In genomic region chr14:101796479-101796878, GRCh38 we compare ENCODE assay signal across 19 cellular contexts.
"Had no signal": no experiment of that assay in that cellular context is flagged by ENCODE, and none has a peak within 500 bp of the region (broad histone marks: within the 10 kb centered on the region; RNA-seq: fewer than 3 reads in every experiment).

No MANE protein-coding gene starts in this region.

- H3K9me3 ChIP-seq: lower lobe of right lung, neutrophil, SK-N-SH had no signal

- H3K27ac ChIP-seq: lower lobe of right lung, neutrophil had no signal

- H3K4me3 ChIP-seq: lower lobe of right lung had no signal

- H3K27me3 Mint-ChIP-seq: activated CD8-positive, alpha-beta T cell treated with anti-CD3 and anti-CD28 coated beads for 36 hours; activated naive CD8-positive, alpha-beta T cell; naive thymus-derived CD4-positive, alpha-beta T cell had no signal

- H3K27ac Mint-ChIP-seq: activated CD8-positive, alpha-beta T cell treated with anti-CD3 and anti-CD28 coated beads for 36 hours; activated naive CD8-positive, alpha-beta T cell had no signal

- H3K9ac ChIP-seq: SK-N-SH had no signal

- DNase-seq: activated CD4-positive, alpha-beta T cell treated with anti-CD3 and anti-CD28 coated beads for 4 hours; activated CD8-positive, alpha-beta memory T cell treated with anti-CD3 and anti-CD28 coated beads, Interleukin-2, amount 50 U/mL, for 4 hours; activated CD8-positive, alpha-beta T cell treated with anti-CD3 and anti-CD28 coated beads for 36 hours; activated gamma-delta T cell treated with Interleukin-2 at 50 U/mL for 16 hours; activated T-cell treated with anti-CD3 and anti-CD28 coated beads, Interleukin-2, amount 50 U/mL, for 48 hours; amniotic stem cell; caudate nucleus; kidney glomerular epithelial cell; lower lobe of right lung; midbrain; naive thymus-derived CD4-positive, alpha-beta T cell; SK-N-SH; small intestine; stimulated activated CD4-positive, alpha-beta T cell treated with anti-CD3 and anti-CD28 coated beads, Interleukin-4, amount 100 ng/mL, for 24 hours; stimulated activated naive CD8-positive, alpha-beta T cell treated with anti-CD3 and anti-CD28 coated beads, Interleukin-15, Interleukin-2, amounts not matched to agents 100 U/mL and 50 U/mL, for 24 hours; T-helper 1 cell; trophoblast cell had no signal

- H3K4me3 Mint-ChIP-seq: activated CD8-positive, alpha-beta T cell treated with anti-CD3 and anti-CD28 coated beads for 36 hours; activated naive CD8-positive, alpha-beta T cell; naive thymus-derived CD4-positive, alpha-beta T cell had no signal

- ATAC-seq: activated CD8-positive, alpha-beta T cell treated with anti-CD3 and anti-CD28 coated beads for 36 hours; lower lobe of right lung; naive thymus-derived CD4-positive, alpha-beta T cell; stimulated activated naive CD8-positive, alpha-beta T cell treated with anti-CD3 and anti-CD28 coated beads, Interleukin-15, Interleukin-2, amounts not matched to agents 100 U/mL and 50 U/mL, for 24 hours had no signal
